Comparison of ENCODE assay signal across 8 cellular contexts in genomic region chr12:12376636-12377448, GRCh38. TPM values are rescaled to one million over a fixed set of nuclear protein-coding genes. Genes with fewer than 3 reads are reported as not detected.
DNase-seq lines count a peak whose midpoint lies in the region; ATAC-seq, FAIRE-seq and TF ChIP-seq lines count a peak whose summit lies in the region.

No MANE protein-coding gene starts in this region.

- no peaks in the 10 kb centered on the region; the same call in 1 of the 2 replicates for H3K79me2 ChIP-seq in GM12878 (ENCODE audit: control insufficient read depth, insufficient read depth, low read length)

- H3K36me3 Mint-ChIP-seq in stimulated activated memory B cell treated with anti-CD40 and anti-IgM and Interleukin-4, amounts not matched to agents 10 μg/mL and 1 μg/mL and 100 μg/mL, for 72 hours: peaks cover 29% of the 10 kb centered on the region

- DNase-seq in AG09319 (ENCODE audit: extremely low read depth, low read depth): peak; percentile 60
- peak; percentile 90 for DNase-seq in Jurkat, Clone E6-1 (ENCODE audit: low read depth, low spot score)
- DNase-seq in NOMO-1 treated with DMSO at 0.1 percent for 48 hours (lab: John Stamatoyannopoulos, UW; ENCODE audit: unreplicated experiment): peak; percentile 79
- DNase-seq in GM12878 (ENCODE audit: low read depth, low spot score): peak; percentile 55
- DNase-seq in iPS-NIHi7 (ENCODE audit: extremely low spot score): peak; percentile 69

- H3K4me1 Mint-ChIP-seq in stimulated activated memory B cell treated with anti-CD40 and anti-IgM and Interleukin-4, amounts not matched to agents 10 μg/mL and 1 μg/mL and 100 μg/mL, for 72 hours: peaks cover 11% of the 10 kb centered on the region

- H3K9ac ChIP-seq in GM12878 (ENCODE audit: control insufficient read depth, insufficient read depth, low read length): no peak overlapping the region

- TF ChIP-seq RAD21 in GM12878 (IDR thresholded peaks at IDR 0.05; ENCODE audit: insufficient read depth, low read depth, low read length): peak; percentile 98

- POLR2A ChIA-PET in GM12878 (lab: Charles Lee): interaction anchor here (0.7 to 2.4 kb wide), 14 partner anchors 11 to 410 kb away, joined by 3 to 6 read pairs (median 4); no protein-coding TSS in a partner anchor

- no peaks in the 10 kb centered on the region for H3K27me3 ChIP-seq in GM12878 (replicated peaks in 1 of 2; ENCODE audit: control insufficient read depth in 2 of 2, insufficient read depth in 2 of 2, low read length in 1 of 2)

- intact Hi-C loops in GM12878 (cut with micrococcal nuclease; ENCODE audit: unreplicated experiment): loop anchor here (1.0 to 5.0 kb wide), 7 partner anchors 98 to 360 kb away; partner anchors contain the start of gene CDKN1B

- peaks cover 6% of the 10 kb centered on the region for H3K4me1 ChIP-seq in GM12878 (ENCODE audit: control insufficient read depth, insufficient read depth, low read length)

- H2AFZ ChIP-seq in GM12878 (ENCODE audit: control insufficient read depth, low read depth, low read length): no peak overlapping the region

- CTCF ChIA-PET in GM12878 (lab: Yijun Ruan, JAX): interaction anchor here (0.7 to 6.0 kb wide), 47 partner anchors 10 to 416 kb away, joined by 3 to 86 read pairs (median 4); partner anchors contain the start of genes CREBL2 and DUSP16

- H3K9me3 ChIP-seq in GM12878 (replicated peaks; ENCODE audit: control insufficient read depth, insufficient read depth, low read length): no peaks in the 10 kb centered on the region; the same call in 2 of the 3 replicates

- ATAC-seq in GM12878 (peak; percentile 76), HG03159 (IDR thresholded peaks at IDR 0.05; ENCODE audit: unreplicated experiment) (no peak)
- peak; percentile 65 for ATAC-seq in stimulated activated memory B cell treated with anti-CD40 and anti-IgM and Interleukin-4, amounts not matched to agents 10 μg/mL and 1 μg/mL and 100 μg/mL, for 72 hours

- RAD21 ChIA-PET in GM12878 (lab: Charles Lee; ENCODE audit: unreplicated experiment): interaction anchor here (0.7 to 6.3 kb wide), 43 partner anchors 8 to 410 kb away, joined by 3 to 103 read pairs (median 5); partner anchors contain the start of genes BORCS5 and DUSP16

- no peak overlapping the region for H3K4me2 ChIP-seq in GM12878 (ENCODE audit: control insufficient read depth, insufficient read depth)

- 85% methylated on average over 10 of the region's 12 CpGs for WGBS in GM12878 (ENCODE audit: insufficient coverage, insufficient replicate concordance, low lambda C conversion rate, missing lambda C conversion rate)

- no peak overlapping the region; the same call in 1 of the 2 replicates for H3K27ac ChIP-seq in GM12878 (ENCODE audit: control insufficient read depth, insufficient read depth)

- no peaks in the 10 kb centered on the region for H3K27me3 Mint-ChIP-seq in stimulated activated memory B cell treated with anti-CD40 and anti-IgM and Interleukin-4, amounts not matched to agents 10 μg/mL and 1 μg/mL and 100 μg/mL, for 72 hours

- H3K4me3 Mint-ChIP-seq in stimulated activated memory B cell treated with anti-CD40 and anti-IgM and Interleukin-4, amounts not matched to agents 10 μg/mL and 1 μg/mL and 100 μg/mL, for 72 hours: no peak overlapping the region

- no peak overlapping the region for H3K4me3 ChIP-seq in GM12875 (ENCODE audit: low read depth, low read length)
- no peak overlapping the region for H3K4me3 ChIP-seq in Jurkat, Clone E6-1 (ENCODE audit: low read length)
- no peak overlapping the region for H3K4me3 ChIP-seq in GM12878

- no peaks in the 10 kb centered on the region for H4K20me1 ChIP-seq in GM12878 (ENCODE audit: control insufficient read depth, insufficient read depth)

- SMC1A ChIA-PET in GM12878 (lab: Charles Lee; ENCODE audit: uncharacterized antibody, unreplicated experiment): interaction anchor here (0.6 to 6.7 kb wide), 48 partner anchors 8 to 835 kb away, joined by 3 to 102 read pairs (median 5); partner anchors contain the start of genes BORCS5 and DUSP16

- no peaks in the 10 kb centered on the region; a peak in 1 of 4 replicates for H3K36me3 ChIP-seq in GM12878 (ENCODE audit: control insufficient read depth in 2 of 2, insufficient read depth in 2 of 2, low read length in 1 of 2)

- peak; percentile 56 for TF ChIP-seq CTCF in AG09319 (IDR thresholded peaks at IDR 0.05; ENCODE audit: low read depth, low read length)
- peak; percentile 23; the same call in 1 of the 2 replicates for TF ChIP-seq CTCF in GM12875 (IDR thresholded peaks at IDR 0.05; ENCODE audit: borderline replicate concordance, insufficient read depth, low read depth, low read length)
- peak; percentile 41 to 81 (median 58); a peak in 5 of 6 replicates for TF ChIP-seq CTCF in GM12878 (IDR thresholded peaks at IDR 0.05 in 2 of 3, conservative IDR thresholded peaks at IDR 0.05 in 1 of 3; ENCODE audit: control insufficient read depth in 2 of 3, extremely low read depth in 1 of 3, insufficient read depth in 1 of 3, low read depth in 3 of 3, low read length in 3 of 3)

- no peaks in the 10 kb centered on the region for H3K9me3 Mint-ChIP-seq in stimulated activated memory B cell treated with anti-CD40 and anti-IgM and Interleukin-4, amounts not matched to agents 10 μg/mL and 1 μg/mL and 100 μg/mL, for 72 hours

- in situ Hi-C loops in GM12878 (cut with MboI): loop anchor here (5.0 to 10.0 kb wide), 2 partner anchors 188 to 330 kb away; partner anchors contain the start of gene DUSP16

- no peak for TF ChIP-seq POLR2A in GM12878 (IDR thresholded peaks at IDR 0.05; ENCODE audit: low read depth, low read length)

- no TSS peak for BruUV-seq in GM12878 (replicated peaks; lab: Mats Ljungman, UMichigan)

- no peak for TF ChIP-seq EP300 in GM12878 (IDR thresholded peaks at IDR 0.05; ENCODE audit: borderline replicate concordance in 1 of 2, control insufficient read depth in 1 of 2, low read depth in 2 of 2, low read length in 2 of 2)

- no peak overlapping the region for H3K27ac Mint-ChIP-seq in stimulated activated memory B cell treated with anti-CD40 and anti-IgM and Interleukin-4, amounts not matched to agents 10 μg/mL and 1 μg/mL and 100 μg/mL, for 72 hours

- peak; percentile 59 for FAIRE-seq in GM12878 (lab: Jason Lieb, UNC)

RNA-seq across cellular contexts. Expression of gene BORCS5, which starts 20.0 kb away (rescaled TPM):
- 13.1 TPM for polyA plus RNA-seq in Jurkat, Clone E6-1 (2012; ENCODE audit: insufficient read depth, insufficient read length)
- total RNA-seq in GM12878 (2013; cell fraction: nucleolus; rRNA removed): 33.5 and 38.5 TPM in 2 replicates
- total RNA-seq in GM12878 (2014; rRNA removed) (10.2 and 11.7 TPM in 2 replicates), GM12878 (2014; rRNA removed; fragmentation: Illumina TruSeq; extraction: Trizol) (8.2 and 9.3 TPM in 2 replicates), GM12878 (2021) (23.5 and 25.9 TPM in 2 replicates)
- polyA plus RNA-seq in GM12878 (2011; ENCODE audit: low read depth): 7.8 TPM
- polyA plus RNA-seq in GM12878 (2011; rRNA removed) (14.0 and 15.1 TPM in 2 replicates), GM12878 (2014; fragmentation: Illumina TruSeq; extraction: Trizol) (16.0 and 17.2 TPM in 2 replicates), GM12878 (2014; fragmentation: Nextera tagmentation; extraction: Ambion mirVana) (1 to 10 TPM; 1.4 to 1.7 TPM), GM12878 (2014; rRNA removed) (20.9 and 23.0 TPM in 2 replicates), GM12878 (2016; fragmentation: Nextera tagmentation; extraction: Ambion mirVana) (10 to 100 TPM; 33.6 to 39.7 TPM)
- polyA plus RNA-seq in GM12878 (2011; cell fraction: cytosol; rRNA removed): 27.9 and 34.5 TPM in 2 replicates
- polyA plus RNA-seq in GM12878 (2011; cell fraction: nucleus; rRNA removed): 22.3 and 24.1 TPM in 2 replicates
- polyA plus RNA-seq in GM12878 (2012): 10.0 and 13.8 TPM in 2 replicates
- polyA minus RNA-seq in GM12878 (2011; rRNA and poly(A)+ RNA removed): 23.4 and 26.7 TPM in 2 replicates
- 13.6 and 19.5 TPM in 2 replicates for polyA minus RNA-seq in GM12878 (2011; cell fraction: cytosol; rRNA and poly(A)+ RNA removed)
- polyA minus RNA-seq in GM12878 (2011; cell fraction: nucleus; rRNA and poly(A)+ RNA removed): 15.5 and 29.0 TPM in 2 replicates

RNA-seq across cellular contexts. Expression of gene MANSC1, which starts 26.8 kb away (rescaled TPM):
- 2.2 TPM for polyA plus RNA-seq in Jurkat, Clone E6-1 (2012; ENCODE audit: insufficient read depth, insufficient read length)
- not detected in 2 replicates for total RNA-seq in GM12878 (2013; cell fraction: nucleolus; rRNA removed)
- total RNA-seq in GM12878 (2014; rRNA removed) (0.17 TPM in 1 of 2 replicates, not detected in the other), GM12878 (2014; rRNA removed; fragmentation: Illumina TruSeq; extraction: Trizol) (0.09 and 0.18 TPM in 2 replicates), GM12878 (2021) (0.19 and 0.23 TPM in 2 replicates)
- polyA plus RNA-seq in GM12878 (2011; ENCODE audit: low read depth): not detected
- polyA plus RNA-seq in GM12878 (2011; rRNA removed) (0.03 TPM in 1 of 2 replicates, not detected in the other), GM12878 (2014; fragmentation: Illumina TruSeq; extraction: Trizol) (0.15 and 0.19 TPM in 2 replicates), GM12878 (2014; fragmentation: Nextera tagmentation; extraction: Ambion mirVana) (under 1 TPM; 0.02 to 0.06 TPM), GM12878 (2014; rRNA removed) (0.08 and 0.13 TPM in 2 replicates), GM12878 (2016; fragmentation: Nextera tagmentation; extraction: Ambion mirVana) (under 1 TPM in 1 of 2 experiments, not detected in 1; 0.04 TPM)
- not detected in 2 replicates for polyA plus RNA-seq in GM12878 (2011; cell fraction: cytosol; rRNA removed)
- polyA plus RNA-seq in GM12878 (2011; cell fraction: nucleus; rRNA removed): not detected in 2 replicates
- polyA plus RNA-seq in GM12878 (2012): 0.17 TPM in 1 of 2 replicates, not detected in the other
- not detected in 2 replicates for polyA minus RNA-seq in GM12878 (2011; rRNA and poly(A)+ RNA removed)
- polyA minus RNA-seq in GM12878 (2011; cell fraction: cytosol; rRNA and poly(A)+ RNA removed): not detected in 2 replicates
- polyA minus RNA-seq in GM12878 (2011; cell fraction: nucleus; rRNA and poly(A)+ RNA removed): not detected in 2 replicates
